Comparison of ENCODE assay signal across 19 cellular contexts in genomic region chr2:216002693-216003092, GRCh38. TPM values are rescaled to one million over a fixed set of nuclear protein-coding genes. Genes with fewer than 3 reads are reported as not detected.
DNase-seq lines count a peak whose midpoint lies in the region; ATAC-seq and TF ChIP-seq lines count a peak whose summit lies in the region.
"Had no signal": no experiment of that assay in that cellular context is flagged by ENCODE, and none has a peak within 500 bp of the region (broad histone marks: within the 10 kb centered on the region; RNA-seq: fewer than 3 reads in every experiment).

No MANE protein-coding gene starts in this region.

- no peaks in the 10 kb centered on the region for H3K9me3 ChIP-seq in neural progenitor cell (ENCODE audit: low read depth)
- H3K9me3 ChIP-seq: adrenal gland, neutrophil had no signal

- ATAC-seq in GM19351 (IDR thresholded peaks at IDR 0.05; ENCODE audit: unreplicated experiment), result no peak
- ATAC-seq: right cardiac atrium had no signal

- no peak overlapping the region for H2BK120ac ChIP-seq in mesendoderm (ENCODE audit: low read depth, low read length)

- H3K79me2 ChIP-seq in neural progenitor cell (ENCODE audit: low read depth), result peaks cover 38% of the 10 kb centered on the region
- H3K79me2 ChIP-seq in mesendoderm (ENCODE audit: control insufficient read depth, insufficient read depth, low read length), result peaks cover 37% of the 10 kb centered on the region

- no peak overlapping the region for H3K23ac ChIP-seq in mesendoderm (ENCODE audit: low read length)

- H3K9me3 Mint-ChIP-seq in activated T-cell treated with anti-CD3 and anti-CD28 coated beads, Interleukin-2, amount 50 U/mL, for 24 hours, result no peaks in the 10 kb centered on the region
- H3K9me3 Mint-ChIP-seq in IgD-negative memory B cell, result no peaks in the 10 kb centered on the region
- no peaks in the 10 kb centered on the region for H3K9me3 Mint-ChIP-seq in dendritic cell treated with granulocyte-macrophage colony-stimulating factor and Interleukin-4, amounts not matched to agents 40 ng/mL and 50 ng/mL, for 4 days
- no peaks in the 10 kb centered on the region for H3K9me3 Mint-ChIP-seq in neural progenitor cell
- H3K9me3 Mint-ChIP-seq: CD4-positive, alpha-beta T cell had no signal

- no peak overlapping the region for H4K8ac ChIP-seq in mesendoderm (ENCODE audit: low read depth, low read length)

- H3K4me2 ChIP-seq in neural progenitor cell (no peak overlapping the region), mesendoderm (ENCODE audit: low read length) (no peak overlapping the region)
- H3K4me2 ChIP-seq: hepatocyte had no signal

- H3K27me3 Mint-ChIP-seq in activated T-cell treated with anti-CD3 and anti-CD28 coated beads, Interleukin-2, amount 50 U/mL, for 24 hours, result no peaks in the 10 kb centered on the region
- H3K27me3 Mint-ChIP-seq in IgD-negative memory B cell, result no peaks in the 10 kb centered on the region
- H3K27me3 Mint-ChIP-seq in dendritic cell treated with granulocyte-macrophage colony-stimulating factor and Interleukin-4, amounts not matched to agents 40 ng/mL and 50 ng/mL, for 4 days, result no peaks in the 10 kb centered on the region
- H3K27me3 Mint-ChIP-seq in neural progenitor cell (ENCODE audit: insufficient read depth, low read depth), result no peaks in the 10 kb centered on the region
- H3K27me3 Mint-ChIP-seq: CD4-positive, alpha-beta T cell had no signal

- peaks cover 20% of the 10 kb centered on the region for H3K79me1 ChIP-seq in mesendoderm (ENCODE audit: low read length)

- no peak overlapping the region for H4K5ac ChIP-seq in mesendoderm (ENCODE audit: low read length)

- peaks cover 21% of the 10 kb centered on the region for H3F3A ChIP-seq in neural progenitor cell (ENCODE audit: low read depth)

- H3K36me3 ChIP-seq in neural progenitor cell, result no peaks in the 10 kb centered on the region
- no peaks in the 10 kb centered on the region for H3K36me3 ChIP-seq in mesendoderm (ENCODE audit: control insufficient read depth, insufficient read depth, low read length)
- H3K36me3 ChIP-seq: adrenal gland had no signal

- no peak for TF ChIP-seq CTCF in neural progenitor cell (IDR thresholded peaks at IDR 0.05)

- no peak overlapping the region for H2AK5ac ChIP-seq in mesendoderm (ENCODE audit: low read length)

- H3K9ac ChIP-seq in neural progenitor cell (no peak overlapping the region), mesendoderm (ENCODE audit: low read length) (no peak overlapping the region)

- H3K36me3 Mint-ChIP-seq in activated T-cell treated with anti-CD3 and anti-CD28 coated beads, Interleukin-2, amount 50 U/mL, for 24 hours (ENCODE audit: low read depth), result peaks cover under 1% of the 10 kb centered on the region
- H3K36me3 Mint-ChIP-seq in IgD-negative memory B cell, result peaks cover under 1% of the 10 kb centered on the region
- H3K36me3 Mint-ChIP-seq in dendritic cell treated with granulocyte-macrophage colony-stimulating factor and Interleukin-4, amounts not matched to agents 40 ng/mL and 50 ng/mL, for 4 days (ENCODE audit: low read depth), result peaks cover 14% of the 10 kb centered on the region
- peaks cover 3% of the 10 kb centered on the region for H3K36me3 Mint-ChIP-seq in neural progenitor cell

- DNase-seq in activated T-cell treated with anti-CD3 and anti-CD28 coated beads, Interleukin-2, amount 50 U/mL, for 24 hours, result no peak
- no peak for DNase-seq in activated T-cell treated with anti-CD3 and anti-CD28 coated beads, Interleukin-2, amount 50 U/mL, for 1 hour
- DNase-seq in neural progenitor cell (ENCODE audit: low spot score), result no peak
- no peak for DNase-seq in mesendoderm
- no peak for DNase-seq in COLO668 (lab: John Stamatoyannopoulos, UW; ENCODE audit: unreplicated experiment)
- DNase-seq: ACHN; CD4-positive, alpha-beta T cell; central memory CD4-positive, alpha-beta T cell; DMS79 treated with DMSO at 0.1 percent for 48 hours; mammary epithelial cell; NCI-H146; NCI-H226; right cardiac atrium had no signal

- H4K20me1 ChIP-seq in neural progenitor cell (ENCODE audit: low read depth), result peaks cover 15% of the 10 kb centered on the region

- peaks cover 35% of the 10 kb centered on the region for H3K4me1 ChIP-seq in neural progenitor cell
- H3K4me1 ChIP-seq in mesendoderm (ENCODE audit: control insufficient read depth, low read depth, low read length), result peaks cover 6% of the 10 kb centered on the region

- H3K27ac Mint-ChIP-seq in activated T-cell treated with anti-CD3 and anti-CD28 coated beads, Interleukin-2, amount 50 U/mL, for 24 hours, result peak overlapping the region; percentile 22
- peak overlapping the region in 2 of 3 donors; percentile 60 to 72 for H3K27ac Mint-ChIP-seq in IgD-negative memory B cell
- peak overlapping the region; percentile 94 for H3K27ac Mint-ChIP-seq in dendritic cell treated with granulocyte-macrophage colony-stimulating factor and Interleukin-4, amounts not matched to agents 40 ng/mL and 50 ng/mL, for 4 days
- peak overlapping the region; percentile 2 for H3K27ac Mint-ChIP-seq in neural progenitor cell

- H3K27ac ChIP-seq in neural progenitor cell (no peak overlapping the region), mesendoderm (ENCODE audit: low read depth, low read length) (no peak overlapping the region)
- H3K27ac ChIP-seq: adrenal gland, hepatocyte, neutrophil had no signal

- no peak overlapping the region for H3K18ac ChIP-seq in mesendoderm (ENCODE audit: low read length)

- WGBS in mesendoderm (ENCODE audit: extremely low coverage, insufficient coverage, low lambda C conversion rate), result no CpG with 5 or more reads among the region's 2 CpGs

- intact Hi-C loops in dendritic cell treated with granulocyte-macrophage colony-stimulating factor and Interleukin-4, amounts not matched to agents 40 ng/mL and 50 ng/mL, for 4 days (cut with micrococcal nuclease), result no loop called here

- no peak overlapping the region for H3K4ac ChIP-seq in mesendoderm (ENCODE audit: low read depth, low read length)

- peaks cover 49% of the 10 kb centered on the region for H3K4me1 Mint-ChIP-seq in activated T-cell treated with anti-CD3 and anti-CD28 coated beads, Interleukin-2, amount 50 U/mL, for 24 hours (ENCODE audit: low read depth)
- H3K4me1 Mint-ChIP-seq in IgD-negative memory B cell, result peaks cover 24 to 38% (median 31%) of the 10 kb centered on the region in 3 donors
- H3K4me1 Mint-ChIP-seq in dendritic cell treated with granulocyte-macrophage colony-stimulating factor and Interleukin-4, amounts not matched to agents 40 ng/mL and 50 ng/mL, for 4 days (ENCODE audit: low read depth), result peaks cover 47% of the 10 kb centered on the region
- H3K4me1 Mint-ChIP-seq in neural progenitor cell, result peaks cover 27% of the 10 kb centered on the region

- no peak overlapping the region for H2BK15ac ChIP-seq in mesendoderm (replicated peaks; ENCODE audit: low read depth)

- H3K4me3 Mint-ChIP-seq in activated T-cell treated with anti-CD3 and anti-CD28 coated beads, Interleukin-2, amount 50 U/mL, for 24 hours, result no peak overlapping the region
- peak overlapping the region in 1 of 4 donors; percentile 56 for H3K4me3 Mint-ChIP-seq in IgD-negative memory B cell
- peak overlapping the region; percentile 18 for H3K4me3 Mint-ChIP-seq in dendritic cell treated with granulocyte-macrophage colony-stimulating factor and Interleukin-4, amounts not matched to agents 40 ng/mL and 50 ng/mL, for 4 days
- peak overlapping the region; percentile 30 for H3K4me3 Mint-ChIP-seq in neural progenitor cell
- H3K4me3 Mint-ChIP-seq: CD4-positive, alpha-beta T cell had no signal

- no peak overlapping the region for H2AFZ ChIP-seq in neural progenitor cell (replicated peaks)
- H2AFZ ChIP-seq: hepatocyte had no signal

- H3K27me3 ChIP-seq in neural progenitor cell, result no peaks in the 10 kb centered on the region
- no peaks in the 10 kb centered on the region for H3K27me3 ChIP-seq in mesendoderm (ENCODE audit: insufficient read depth, low read length, poor library complexity)
- H3K27me3 ChIP-seq: adrenal gland, hepatocyte, neutrophil had no signal

- H3K56ac ChIP-seq in mesendoderm (ENCODE audit: low read length), result no peak overlapping the region

- no peak overlapping the region for H3K4me3 ChIP-seq in neural progenitor cell
- H3K4me3 ChIP-seq in mesendoderm (ENCODE audit: low read length), result no peak overlapping the region
- H3K4me3 ChIP-seq: adrenal gland, hepatocyte had no signal

- no peak overlapping the region for H2BK5ac ChIP-seq in mesendoderm (ENCODE audit: low read length)

RNA-seq across cellular contexts. Expression of gene MREG, which starts 10.7 kb away (rescaled TPM):
- polyA plus RNA-seq in IgD-negative memory B cell, result 2.4 TPM
- total RNA-seq in neural progenitor cell (ENCODE audit: low replicate concordance), result 11.0 and 19.1 TPM in 2 replicates
- 17.2 TPM for polyA plus RNA-seq in mesendoderm (2013, experiment 1 of 2)
- polyA plus RNA-seq in mesendoderm (2013, experiment 2 of 2), result 17.8 TPM

Comparison
In these comparisons a context has a peak if more than half of its experiments do, and no peak if none do; other contexts are left out.
1. H3K27ac Mint-ChIP-seq: peak in every context shown above with its lines; median percentile 94 in dendritic cell treated with granulocyte-macrophage colony-stimulating factor and Interleukin-4, amounts not matched to agents 40 ng/mL and 50 ng/mL, for 4 days; 66 in IgD-negative memory B cell; 22 in activated T-cell treated with anti-CD3 and anti-CD28 coated beads, Interleukin-2, amount 50 U/mL, for 24 hours; 2 in neural progenitor cell.